ENCODE assay signal across 27 cellular contexts in genomic region chr2:25504266-25504665, GRCh38.
"Had no signal": no experiment of that assay in that cellular context is flagged by ENCODE, and none has a peak within 500 bp of the region (broad histone marks: within the 10 kb centered on the region; RNA-seq: fewer than 3 reads in every experiment).

No MANE protein-coding gene starts in this region.

- H3K4me3 Mint-ChIP-seq: activated naive CD4-positive, alpha-beta T cell treated with anti-CD3 and anti-CD28 coated beads for 36 hours; activated naive CD4-positive, alpha-beta T cell treated with anti-CD3 and anti-CD28 coated beads, Interleukin-2, amount 50 U/mL, for 24 hours; activated naive CD8-positive, alpha-beta T cell treated with anti-CD3 and anti-CD28 coated beads for 36 hours; activated naive CD8-positive, alpha-beta T cell treated with anti-CD3 and anti-CD28 coated beads, Interleukin-2, amount 50 U/mL, for 24 hours; activated T-cell treated with anti-CD3 and anti-CD28 coated beads, Interleukin-2, amount 50 U/mL, for 4 hours; endodermal cell; T-helper 17 cell had no signal

- ATAC-seq: activated naive CD8-positive, alpha-beta T cell treated with anti-CD3 and anti-CD28 coated beads, Interleukin-2, amount 50 U/mL, for 24 hours; activated T-cell treated with anti-CD3 and anti-CD28 coated beads, Interleukin-2, amount 50 U/mL, for 4 hours; body of pancreas; esophagus mucosa; heart left ventricle; T-helper 17 cell had no signal

- H3K27me3 ChIP-seq: adrenal gland, body of pancreas, colonic mucosa, dorsolateral prefrontal cortex, heart left ventricle had no signal

- H3K4me1 Mint-ChIP-seq: activated naive CD4-positive, alpha-beta T cell treated with anti-CD3 and anti-CD28 coated beads, Interleukin-2, amount 50 U/mL, for 24 hours; activated naive CD8-positive, alpha-beta T cell treated with anti-CD3 and anti-CD28 coated beads for 36 hours; activated naive CD8-positive, alpha-beta T cell treated with anti-CD3 and anti-CD28 coated beads, Interleukin-2, amount 50 U/mL, for 24 hours; endodermal cell had no signal

- DNase-seq: activated CD4-positive, alpha-beta T cell treated with anti-CD3 and anti-CD28 coated beads for 48 hours; activated CD4-positive, alpha-beta T cell treated with anti-CD3 and anti-CD28 coated beads, Interleukin-2, amount 50 U/mL, for 1 hour; activated CD4-positive, alpha-beta T cell treated with anti-CD3 and anti-CD28 coated beads, Interleukin-2, amount 50 U/mL, for 48 hours; activated effector memory CD4-positive, alpha-beta T cell treated with anti-CD3 and anti-CD28 coated beads, Interleukin-2, amount 50 U/mL, for 16 hours; activated naive CD4-positive, alpha-beta T cell treated with anti-CD3 and anti-CD28 coated beads for 36 hours; activated naive CD8-positive, alpha-beta T cell treated with anti-CD3 and anti-CD28 coated beads for 36 hours; activated naive CD8-positive, alpha-beta T cell treated with anti-CD3 and anti-CD28 coated beads, Interleukin-2, amount 50 U/mL, for 24 hours; activated T-cell treated with anti-CD3 and anti-CD28 coated beads, Interleukin-2, amount 50 U/mL, for 4 hours; adrenal gland; amygdala; aorta; body of pancreas; caudate nucleus; colonic mucosa; dorsolateral prefrontal cortex; effector memory CD4-positive, alpha-beta T cell; endodermal cell; foreskin fibroblast; glutamatergic neuron; heart left ventricle; hypothalamus; T-helper 1 cell; T-helper 17 cell had no signal

- H3K27ac ChIP-seq: adrenal gland, body of pancreas, colonic mucosa, dorsolateral prefrontal cortex, heart left ventricle had no signal

- H3K27me3 Mint-ChIP-seq: activated naive CD4-positive, alpha-beta T cell treated with anti-CD3 and anti-CD28 coated beads, Interleukin-2, amount 50 U/mL, for 24 hours; activated naive CD8-positive, alpha-beta T cell treated with anti-CD3 and anti-CD28 coated beads for 36 hours; activated naive CD8-positive, alpha-beta T cell treated with anti-CD3 and anti-CD28 coated beads, Interleukin-2, amount 50 U/mL, for 24 hours; T-helper 17 cell had no signal

- H3K4me3 ChIP-seq: adrenal gland, body of pancreas, colonic mucosa, dorsolateral prefrontal cortex, heart left ventricle had no signal

- H3K9me3 Mint-ChIP-seq: activated naive CD4-positive, alpha-beta T cell treated with anti-CD3 and anti-CD28 coated beads for 36 hours; activated naive CD4-positive, alpha-beta T cell treated with anti-CD3 and anti-CD28 coated beads, Interleukin-2, amount 50 U/mL, for 24 hours; activated naive CD8-positive, alpha-beta T cell treated with anti-CD3 and anti-CD28 coated beads for 36 hours; activated naive CD8-positive, alpha-beta T cell treated with anti-CD3 and anti-CD28 coated beads, Interleukin-2, amount 50 U/mL, for 24 hours; activated T-cell treated with anti-CD3 and anti-CD28 coated beads, Interleukin-2, amount 50 U/mL, for 4 hours; activated T-helper 2 cell treated with anti-CD3 and anti-CD28 coated beads, Interferon-gamma antibody, Interleukin-2, Interleukin-4, amounts not matched to agents 10 μg/mL and 5 μg/mL and 100 μg/mL, durations not matched to agents 14 hours and 24 hours and 36 hours; endodermal cell had no signal

- H3K4me1 ChIP-seq: body of pancreas, colonic mucosa, heart left ventricle had no signal

- FAIRE-seq: frontal cortex had no signal

- H3K27ac Mint-ChIP-seq: activated naive CD4-positive, alpha-beta T cell treated with anti-CD3 and anti-CD28 coated beads for 36 hours; activated naive CD4-positive, alpha-beta T cell treated with anti-CD3 and anti-CD28 coated beads, Interleukin-2, amount 50 U/mL, for 24 hours; activated naive CD8-positive, alpha-beta T cell treated with anti-CD3 and anti-CD28 coated beads for 36 hours; activated naive CD8-positive, alpha-beta T cell treated with anti-CD3 and anti-CD28 coated beads, Interleukin-2, amount 50 U/mL, for 24 hours; activated T-helper 2 cell treated with anti-CD3 and anti-CD28 coated beads, Interferon-gamma antibody, Interleukin-2, Interleukin-4, amounts not matched to agents 10 μg/mL and 5 μg/mL and 100 μg/mL, durations not matched to agents 14 hours and 24 hours and 36 hours; endodermal cell; T-helper 17 cell had no signal
